18 cellular contexts compared by ENCODE assay signal in the genomic region with DNA sequence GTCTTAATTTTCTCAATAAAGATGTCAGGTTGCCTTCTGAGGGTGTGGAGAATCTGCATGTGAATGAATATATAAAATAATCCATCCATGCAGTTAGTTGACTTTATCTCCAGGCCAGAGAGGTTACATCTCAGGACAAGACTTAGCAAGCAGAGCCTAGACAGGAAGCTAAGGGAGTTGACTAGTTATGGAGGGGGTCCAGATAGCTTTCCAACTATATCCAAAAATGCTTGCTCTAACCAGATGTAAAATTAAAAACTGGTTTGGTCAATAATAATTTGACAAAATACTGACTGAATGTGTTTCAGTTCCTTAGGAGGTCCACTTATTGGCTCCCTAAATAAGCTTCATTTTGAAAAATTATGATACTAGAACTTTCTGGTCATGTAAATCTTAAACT.
DNase-seq lines count a peak whose midpoint lies in the region; ATAC-seq and TF ChIP-seq lines count a peak whose summit lies in the region.
"Had no signal": no experiment of that assay in that cellular context is flagged by ENCODE, and none has a peak within 500 bp of the region (broad histone marks: within the 10 kb centered on the region; RNA-seq: fewer than 3 reads in every experiment).

No MANE protein-coding gene starts in this region.

- H2BK5ac ChIP-seq in IMR-90 (ENCODE audit: low read depth, low read length, poor library complexity, severe bottlenecking), result peak overlapping the region; percentile 59

- CTCF ChIA-PET in IMR-90 (lab: Yijun Ruan, JAX), result interaction anchor here (1.4 to 1.5 kb wide), 3 partner anchors 12 to 40 kb away, joined by 3 read pairs; no protein-coding TSS in a partner anchor

- H3K4me1 ChIP-seq in ACC112 (ENCODE audit: control insufficient read depth, insufficient read depth, low read length, unreplicated experiment), result peaks cover 22% of the 10 kb centered on the region
- H3K4me1 ChIP-seq in IMR-90 (ENCODE audit: control insufficient read depth, insufficient read depth, low read length), result peaks cover 8% of the 10 kb centered on the region; the same call in 1 of the 2 replicates
- H3K4me1 ChIP-seq in sigmoid colon, result peaks cover 0 to 26% (median 5%) of the 10 kb centered on the region in 4 donors
- H3K4me1 ChIP-seq in BE2C, result 0 out of 2 replicates have a peak, but pooled peaks cover 5% of the 10 kb centered on the region
- H3K4me1 ChIP-seq: A549 had no signal

- peak overlapping the region; percentile 35; the same call in 1 of the 2 replicates for H2AK5ac ChIP-seq in IMR-90 (ENCODE audit: low read depth, low read length)

- H3K27me3 ChIP-seq in ACC112 (ENCODE audit: insufficient read depth, low read length), result no peaks in the 10 kb centered on the region
- H3K27me3 ChIP-seq in IMR-90 (ENCODE audit: control insufficient read depth, insufficient read depth, low read length), result no peaks in the 10 kb centered on the region
- no peaks in the 10 kb centered on the region for H3K27me3 ChIP-seq in sigmoid colon
- H3K27me3 ChIP-seq in BE2C, result no peaks in the 10 kb centered on the region

- H3K4me2 ChIP-seq in IMR-90 (ENCODE audit: low read depth, low read length), result no peak overlapping the region
- H3K4me2 ChIP-seq: A549 had no signal

- H4K20me1 ChIP-seq in IMR-90 (ENCODE audit: insufficient read depth, low read length), result no peaks in the 10 kb centered on the region

- H2BK20ac ChIP-seq in IMR-90 (ENCODE audit: low read depth, low read length), result peak overlapping the region; percentile 9; the same call in 1 of the 2 replicates

- no peaks in the 10 kb centered on the region for H3K27me3 Mint-ChIP-seq in chondrocyte (ENCODE audit: low read depth)
- H3K27me3 Mint-ChIP-seq: B cell had no signal

- peaks cover 0 to 8% of the 10 kb centered on the region in 2 experiments; a peak in 1 of 4 replicates for H3K79me1 ChIP-seq in IMR-90 (ENCODE audit: low read depth in 1 of 2, low read length in 2 of 2)

- peaks cover 4% of the 10 kb centered on the region; the same call in 1 of the 2 replicates for H3K9me1 ChIP-seq in IMR-90 (ENCODE audit: insufficient read depth, low read length)

- peak overlapping the region; percentile 73; the same call in 1 of the 2 replicates for H2BK120ac ChIP-seq in IMR-90 (ENCODE audit: low read depth, low read length)

- TF ChIP-seq RAD21 in IMR-90 (IDR thresholded peaks at IDR 0.05; ENCODE audit: low read length), result no peak

- H3K36me3 ChIP-seq in ACC112 (ENCODE audit: insufficient read depth, low read length), result peaks cover 8% of the 10 kb centered on the region
- H3K36me3 ChIP-seq in IMR-90 (ENCODE audit: control insufficient read depth, insufficient read depth, low read length), result peaks cover 3% of the 10 kb centered on the region
- H3K36me3 ChIP-seq in sigmoid colon, result peaks cover 0 to 6% (median 2%) of the 10 kb centered on the region in 4 donors
- no peaks in the 10 kb centered on the region for H3K36me3 ChIP-seq in BE2C

- no TSS peak for BruUV-seq in IMR-90 (replicated peaks; lab: Mats Ljungman, UMichigan)

- TF ChIP-seq CTCF in IMR-90 (conservative IDR thresholded peaks at IDR 0.05; ENCODE audit: low read depth, low read length) (no peak), chondrocyte (IDR thresholded peaks at IDR 0.05) (no peak), sigmoid colon (IDR thresholded peaks at IDR 0.05) (no peak), lower leg skin (IDR thresholded peaks at IDR 0.05) (no peak), BE2C (IDR thresholded peaks at IDR 0.05; ENCODE audit: low read depth, low read length) (no peak)

- H4K91ac ChIP-seq in IMR-90 (ENCODE audit: insufficient read depth, low read depth, low read length), result no peak overlapping the region

- 0 out of 2 replicates have a peak overlapping the region, but pooled peaks have one; percentile 15 for H3K4me3 ChIP-seq in ACC112 (ENCODE audit: low read depth, low read length)
- no peak overlapping the region for H3K4me3 ChIP-seq in IMR-90 (ENCODE audit: insufficient read depth, low read depth, low read length)
- no peak overlapping the region for H3K4me3 ChIP-seq in sigmoid colon
- no peak overlapping the region for H3K4me3 ChIP-seq in lower leg skin (ENCODE audit: low read depth, poor library complexity, severe bottlenecking)
- no peak overlapping the region for H3K4me3 ChIP-seq in BE2C (ENCODE audit: low read depth, low read length)
- H3K4me3 ChIP-seq: A549 had no signal

- peak overlapping the region; percentile 96 for H3K27ac Mint-ChIP-seq in chondrocyte (ENCODE audit: unreplicated experiment)
- H3K27ac Mint-ChIP-seq: B cell; CD8-positive, alpha-beta T cell had no signal

- dilution Hi-C loops in IMR-90 (cut with HindIII; ENCODE audit: low sequenced_read_pairs, unreplicated experiment), result no loop called here

- DNase-seq in IMR-90 (no peak), chondrocyte (ENCODE audit: low spot score) (no peak), sigmoid colon (no peak), lower leg skin (ENCODE audit: low spot score in 2 of 2) (no peak), BE2C (no peak), MV-4-11 (lab: John Stamatoyannopoulos, UW) (no peak)
- DNase-seq: CD8-positive, alpha-beta T cell; DND-41; GF-D8; Karpas-422; NCI-H1417; NCI-H2081; NCI-H510A treated with DMSO at 0.1 percent for 48 hours; SIG-M5 had no signal

- no peak overlapping the region for H3K4me3 Mint-ChIP-seq in chondrocyte (ENCODE audit: unreplicated experiment)
- H3K4me3 Mint-ChIP-seq: B cell; CD8-positive, alpha-beta T cell had no signal

- no peaks in the 10 kb centered on the region for H3K79me2 ChIP-seq in ACC112 (ENCODE audit: control insufficient read depth, insufficient read depth, low read length, unreplicated experiment)

- H2AK9ac ChIP-seq in IMR-90 (replicated peaks; ENCODE audit: low read depth, low read length, poor library complexity), result no peak overlapping the region

- intact Hi-C loops in IMR-90 (cut with micrococcal nuclease), result no loop called here
- intact Hi-C loops in sigmoid colon (cut with DNase I), result no loop called here
- intact Hi-C loops in lower leg skin (cut with DNase I; ENCODE audit: low total_unique reads), result no loop called here

- POLR2A ChIA-PET in IMR-90 (lab: Charles Lee; ENCODE audit: unreplicated experiment), result no interaction called here

- no peak for TF ChIP-seq POLR2A in IMR-90 (IDR thresholded peaks at IDR 0.05; ENCODE audit: low read depth, low read length)
- TF ChIP-seq POLR2A in sigmoid colon (IDR thresholded peaks at IDR 0.05), result no peak
- no peak for TF ChIP-seq POLR2A in lower leg skin (IDR thresholded peaks at IDR 0.05)

- H3K9me3 Mint-ChIP-seq in chondrocyte (ENCODE audit: low read depth), result peaks cover 18% of the 10 kb centered on the region

- peaks cover 65% of the 10 kb centered on the region for H3K4me1 Mint-ChIP-seq in chondrocyte (ENCODE audit: low read depth)
- H3K4me1 Mint-ChIP-seq: B cell had no signal

- in situ Hi-C loops in IMR-90 (cut with MboI; ENCODE audit: low sequenced_read_pairs), result no loop called here

- no peak overlapping the region for H4K5ac ChIP-seq in IMR-90 (ENCODE audit: low read depth, low read length)

- ATAC-seq in IMR-90 (ENCODE audit: low read depth) (no peak), GM19397 (IDR thresholded peaks at IDR 0.05; ENCODE audit: unreplicated experiment) (no peak)
- ATAC-seq: A549; CD8-positive, alpha-beta T cell had no signal

- H3K14ac ChIP-seq in IMR-90 (replicated peaks; ENCODE audit: low read depth, low read length), result no peak overlapping the region

- no peak for TF ChIP-seq EP300 in sigmoid colon (IDR thresholded peaks at IDR 0.05)

- H3K9me3 ChIP-seq in IMR-90 (ENCODE audit: control insufficient read depth, insufficient read depth, low read length) (peaks cover 2% of the 10 kb centered on the region; the same call in 1 of the 2 replicates), sigmoid colon (peaks cover 0 to 4% (median 0%) of the 10 kb centered on the region in 4 donors), BE2C (no peaks in the 10 kb centered on the region)
- H3K9me3 ChIP-seq: A549 had no signal

- no peak overlapping the region for H3K56ac ChIP-seq in IMR-90 (ENCODE audit: extremely low read depth, insufficient read depth, low read length)

- H2BK15ac ChIP-seq in IMR-90 (ENCODE audit: low read depth, low read length), result no peak overlapping the region

- H3K23ac ChIP-seq in IMR-90 (ENCODE audit: low read depth, low read length), result peak overlapping the region; percentile 65; the same call in 1 of the 2 replicates

- H3K36me3 Mint-ChIP-seq in chondrocyte (ENCODE audit: low read depth), result peaks cover 16% of the 10 kb centered on the region

- H3K18ac ChIP-seq in IMR-90 (ENCODE audit: low read depth, low read length), result peak overlapping the region; percentile 35; the same call in 1 of the 2 replicates

- no peak overlapping the region for H4K8ac ChIP-seq in IMR-90 (ENCODE audit: low read depth in 2 of 2, low read length in 2 of 2)

- H2AFZ ChIP-seq in ACC112 (ENCODE audit: low read length, unreplicated experiment) (no peak overlapping the region), IMR-90 (replicated peaks; ENCODE audit: low read length, poor library complexity) (no peak overlapping the region)

- H3K4ac ChIP-seq in IMR-90 (ENCODE audit: low read depth, low read length), result 0 out of 2 replicates have a peak overlapping the region, but pooled peaks have one; percentile 8

- peak overlapping the region; percentile 61 for H3K27ac ChIP-seq in ACC112 (ENCODE audit: low read depth, low read length)
- H3K27ac ChIP-seq in IMR-90 (ENCODE audit: insufficient read depth, low read length), result no peak overlapping the region
- H3K27ac ChIP-seq in sigmoid colon, result peak overlapping the region in 3 of 4 donors; percentile 2 to 28 (median 11)
- H3K27ac ChIP-seq: A549 had no signal

- H3K9ac ChIP-seq in IMR-90 (ENCODE audit: low read depth, low read length), result no peak overlapping the region

TF ChIP-seq in IMR-90, 13 proteins besides CTCF, POLR2A, EP300 and RAD21 (continues in another document):
- TF ChIP-seq MAZ (IDR thresholded peaks at IDR 0.05; ENCODE audit: borderline replicate concordance, low read depth, low read length), result no peak
- no peak for TF ChIP-seq CHD1 (IDR thresholded peaks at IDR 0.05; ENCODE audit: low read depth, low read length)
- no peak for TF ChIP-seq SMC3 (IDR thresholded peaks at IDR 0.05; ENCODE audit: low read depth, low read length)
- TF ChIP-seq NFE2L2 (IDR thresholded peaks at IDR 0.05; ENCODE audit: low read depth, low read length), result no peak
- no peak for TF ChIP-seq BHLHE40 (IDR thresholded peaks at IDR 0.05; ENCODE audit: low read depth, low read length)
- no peak for TF ChIP-seq MXI1 (IDR thresholded peaks at IDR 0.05; ENCODE audit: borderline replicate concordance, low read depth, low read length)
- TF ChIP-seq RFX5 (IDR thresholded peaks at IDR 0.05; ENCODE audit: low read depth, low read length), result no peak
- TF ChIP-seq MAFK (IDR thresholded peaks at IDR 0.05; ENCODE audit: low read depth, low read length), result no peak
- no peak for TF ChIP-seq CEBPB (IDR thresholded peaks at IDR 0.05; ENCODE audit: low read depth, low read length)
- TF ChIP-seq RCOR1 (IDR thresholded peaks at IDR 0.05; ENCODE audit: insufficient replicate concordance, low read length), result no peak
